ENCODE assay signal across 18 cellular contexts in genomic region chr2:74491671-74492544, GRCh38. TPM values are rescaled to one million over a fixed set of nuclear protein-coding genes. Genes with fewer than 3 reads are reported as not detected.
"Had no signal": no experiment of that assay in that cellular context is flagged by ENCODE, and none has a peak within 500 bp of the region (broad histone marks: within the 10 kb centered on the region; RNA-seq: fewer than 3 reads in every experiment).

No MANE protein-coding gene starts in this region.

- H2AFZ ChIP-seq: hepatocyte had no signal

- H3K27ac ChIP-seq: colonic mucosa, hepatocyte, ovary had no signal

- H3K9me3 ChIP-seq: colonic mucosa, ovary had no signal

- H3K4me1 ChIP-seq: colonic mucosa had no signal

- DNase-seq: caudate nucleus; colonic mucosa; dermis blood vessel endothelial cell; endodermal cell; foreskin melanocyte; head of caudate nucleus; kidney glomerular epithelial cell; mesendoderm; naive thymus-derived CD4-positive, alpha-beta T cell; ovary; stimulated activated CD4-positive, alpha-beta T cell treated with anti-CD3 and anti-CD28 coated beads, Interleukin-2, amount 100 ng/mL, for 24 hours; stimulated activated CD4-positive, alpha-beta T cell treated with anti-CD3 and anti-CD28 coated beads, Interleukin-4, amount 100 ng/mL, for 4 hours; stimulated activated naive CD4-positive, alpha-beta T cell; trophoblast cell had no signal

- H3K4me2 ChIP-seq: hepatocyte had no signal

- H3K36me3 ChIP-seq: colonic mucosa, ovary had no signal

- ATAC-seq: naive thymus-derived CD4-positive, alpha-beta T cell; sciatic nerve had no signal

- H3K27me3 ChIP-seq: colonic mucosa, ovary had no signal

- H3K79me2 ChIP-seq: hepatocyte had no signal

- H3K4me3 ChIP-seq: colonic mucosa, hepatocyte, ovary had no signal

RNA-seq across cellular contexts. Expression of gene LBX2, which starts 7.5 kb away (rescaled TPM):
- total RNA-seq: cerebellum, skeletal muscle tissue had no signal
- polyA plus RNA-seq: naive thymus-derived CD4-positive, alpha-beta T cell had no signal
